In genomic region chr2:127701193-127701650, GRCh38 we compare ENCODE assay signal across 8 cellular contexts. TPM values are rescaled to one million over a fixed set of nuclear protein-coding genes. Genes with fewer than 3 reads are reported as not detected.
DNase-seq lines count a peak whose midpoint lies in the region; ATAC-seq and TF ChIP-seq lines count a peak whose summit lies in the region.

Gene SFT2D3, plus strand, starts transcription at chr2:127701497. Its CDS starts 32 bp downstream, at chr2:127701529.

- H3K36me3 Mint-ChIP-seq in GM23338 (ENCODE audit: low read depth), result peaks cover 16% of the 10 kb centered on the region
- peaks cover 0 to 24% (median 13%) of the 10 kb centered on the region in 5 donors for H3K36me3 Mint-ChIP-seq in naive thymus-derived CD4-positive, alpha-beta T cell
- H3K36me3 Mint-ChIP-seq in stimulated activated effector memory CD8-positive, alpha-beta T cell treated with anti-CD3 and anti-CD28 coated beads, Interleukin-12 subunit alpha, Interleukin-12 subunit beta, amount 100 ng/mL, for 72 hours, result peaks cover 55% of the 10 kb centered on the region

- TF ChIP-seq POLR2A in Peyer's patch (IDR thresholded peaks at IDR 0.05), result peak; percentile 91 to 95

- H4K20me1 ChIP-seq in GM23338 (replicated peaks; ENCODE audit: insufficient read depth) (peaks cover 14% of the 10 kb centered on the region), Karpas-422 (ENCODE audit: insufficient read depth, low read depth, low read length) (no peaks in the 10 kb centered on the region)

- H3K4me2 ChIP-seq in GM23338 (peak within 1 kb of the TSS; percentile 79), Karpas-422 (ENCODE audit: low read depth, low read length, poor library complexity, severe bottlenecking) (peak within 1 kb of the TSS; percentile 94)

- H3K9ac ChIP-seq in Karpas-422 (ENCODE audit: low read length), result peak within 1 kb of the TSS; percentile 84

- H3K4me1 Mint-ChIP-seq in GM23338, result peaks cover 21% of the 10 kb centered on the region
- H3K4me1 Mint-ChIP-seq in naive thymus-derived CD4-positive, alpha-beta T cell, result peaks cover 18 to 52% (median 46%) of the 10 kb centered on the region in 7 donors
- H3K4me1 Mint-ChIP-seq in stimulated activated effector memory CD8-positive, alpha-beta T cell treated with anti-CD3 and anti-CD28 coated beads, Interleukin-12 subunit alpha, Interleukin-12 subunit beta, amount 100 ng/mL, for 72 hours, result peaks cover 22% of the 10 kb centered on the region

- peak within 1 kb of the TSS; percentile 98 for H3K27ac Mint-ChIP-seq in GM23338
- H3K27ac Mint-ChIP-seq in naive thymus-derived CD4-positive, alpha-beta T cell, result peak within 1 kb of the TSS; percentile 96 to 99 (median 98)
- H3K27ac Mint-ChIP-seq in stimulated activated effector memory CD8-positive, alpha-beta T cell treated with anti-CD3 and anti-CD28 coated beads, Interleukin-12 subunit alpha, Interleukin-12 subunit beta, amount 100 ng/mL, for 72 hours, result peak within 1 kb of the TSS; percentile 94

- H2AFZ ChIP-seq in GM23338 (peak within 1 kb of the TSS; percentile 73; the same call in 1 of the 2 replicates), Karpas-422 (ENCODE audit: low read length) (peak within 1 kb of the TSS; percentile 39; the same call in 1 of the 2 replicates)

- H3K9me3 ChIP-seq in Karpas-422 (ENCODE audit: low read length) (no peaks in the 10 kb centered on the region), Peyer's patch (no peaks in the 10 kb centered on the region)
- H3K9me3 ChIP-seq in naive thymus-derived CD4-positive, alpha-beta T cell (ENCODE audit: control insufficient read depth in 2 of 3, low read length in 3 of 3), result no peaks in the 10 kb centered on the region

- H3K27me3 ChIP-seq in GM23338 (ENCODE audit: insufficient read depth) (no peaks in the 10 kb centered on the region), Karpas-422 (ENCODE audit: low read length) (no peaks in the 10 kb centered on the region), Peyer's patch (no peaks in the 10 kb centered on the region)
- H3K27me3 ChIP-seq in naive thymus-derived CD4-positive, alpha-beta T cell (ENCODE audit: control insufficient read depth in 2 of 2, insufficient read depth in 2 of 2, low read length in 2 of 2), result no peaks in the 10 kb centered on the region

- H3K27me3 Mint-ChIP-seq in GM23338 (ENCODE audit: insufficient read depth, low read depth, poor library complexity), result peaks cover 15% of the 10 kb centered on the region
- peaks cover 0 to under 1% (median 0%) of the 10 kb centered on the region in 5 donors for H3K27me3 Mint-ChIP-seq in naive thymus-derived CD4-positive, alpha-beta T cell

- H3K4me3 ChIP-seq in GM23338 (peak within 1 kb of the TSS; percentile 62), Karpas-422 (ENCODE audit: low read length) (peak within 1 kb of the TSS; percentile 85), Peyer's patch (peak within 1 kb of the TSS; percentile 73 to 99 (median 86))
- H3K4me3 ChIP-seq in naive thymus-derived CD4-positive, alpha-beta T cell (ENCODE audit: low read length), result peak within 1 kb of the TSS; percentile 75

- peaks cover 2% of the 10 kb centered on the region; the same call in 1 of the 3 replicates for H3K9me3 Mint-ChIP-seq in GM23338
- peaks cover 0 to 4% (median 0%) of the 10 kb centered on the region in 11 donors for H3K9me3 Mint-ChIP-seq in naive thymus-derived CD4-positive, alpha-beta T cell
- no peaks in the 10 kb centered on the region for H3K9me3 Mint-ChIP-seq in stimulated activated effector memory CD8-positive, alpha-beta T cell treated with anti-CD3 and anti-CD28 coated beads, Interleukin-12 subunit alpha, Interleukin-12 subunit beta, amount 100 ng/mL, for 72 hours

- H3K27ac ChIP-seq in GM23338 (ENCODE audit: low read depth) (peak within 1 kb of the TSS; percentile 93), Karpas-422 (ENCODE audit: low read length) (peak within 1 kb of the TSS; percentile 78), Peyer's patch (peak within 1 kb of the TSS; percentile 95 to 100 (median 98))
- H3K27ac ChIP-seq in naive thymus-derived CD4-positive, alpha-beta T cell (ENCODE audit: low read depth, low read length), result peak within 1 kb of the TSS; percentile 83

- intact Hi-C loops in naive thymus-derived CD4-positive, alpha-beta T cell (cut with micrococcal nuclease), result loop anchor here (1.0 to 10.0 kb wide), 18 partner anchors 59 to 1046 kb away; partner anchors contain the start of genes GYPC (in 2 of the 2), IWS1 (in 2 of the 2), UGGT1 (in 2 of the 2) and AMMECR1L (in 1 of the 2)

- ATAC-seq in GM23338, result peak; percentile 84
- peak; percentile 83 for ATAC-seq in naive thymus-derived CD4-positive, alpha-beta T cell
- peak; percentile 87 for ATAC-seq in stimulated activated effector memory CD8-positive, alpha-beta T cell treated with anti-CD3 and anti-CD28 coated beads, Interleukin-12 subunit alpha, Interleukin-12 subunit beta, amount 100 ng/mL, for 72 hours

- 0 out of 2 replicates have a peak, but pooled peaks cover 21% of the 10 kb centered on the region for H3F3A ChIP-seq in GM23338 (replicated peaks; ENCODE audit: low read depth)

- peaks cover 6% of the 10 kb centered on the region; the same call in 1 of the 2 replicates for H3K36me3 ChIP-seq in GM23338 (ENCODE audit: insufficient read depth)
- peaks cover 12% of the 10 kb centered on the region; the same call in 1 of the 2 replicates for H3K36me3 ChIP-seq in Karpas-422 (ENCODE audit: insufficient read depth, low read length)
- peaks cover 0 to 9% (median 0%) of the 10 kb centered on the region in 3 donors for H3K36me3 ChIP-seq in Peyer's patch
- peaks cover 0 to 7% (median 0%) of the 10 kb centered on the region in 3 experiments for H3K36me3 ChIP-seq in naive thymus-derived CD4-positive, alpha-beta T cell (ENCODE audit: control insufficient read depth in 2 of 3, insufficient read depth in 3 of 3, low read length in 3 of 3)

- DNase-seq in Daoy (ENCODE audit: low read depth) (peak; percentile 94), GM23338 (ENCODE audit: low spot score) (peak; percentile 95), Karpas-422 (peak; percentile 97), Peyer's patch (peak; percentile 90 to 96 (median 95)), activated T-helper 1 cell treated with Interleukin-2 at 50 U/mL for 16 hours (ENCODE audit: low read depth) (peak; percentile 84), fibroblast of gingiva (ENCODE audit: low read depth) (peak; percentile 89)
- peak; percentile 84 to 92 (median 89) for DNase-seq in naive thymus-derived CD4-positive, alpha-beta T cell
- peak; percentile 81 to 94 for DNase-seq in stimulated activated effector memory CD8-positive, alpha-beta T cell treated with anti-CD3 and anti-CD28 coated beads, Interleukin-12 subunit alpha, Interleukin-12 subunit beta, amount 100 ng/mL, for 72 hours (ENCODE audit: low spot score in 2 of 2)

- CTCF ChIA-PET in naive thymus-derived CD4-positive, alpha-beta T cell (lab: Charles Lee), result no interaction called here

- TF ChIP-seq CTCF in GM23338 (conservative IDR thresholded peaks at IDR 0.05; ENCODE audit: low read depth in 2 of 2) (no peak), Peyer's patch (IDR thresholded peaks at IDR 0.05) (no peak)

- H3K4me1 ChIP-seq in GM23338 (ENCODE audit: insufficient read depth) (peaks cover 22% of the 10 kb centered on the region), Karpas-422 (ENCODE audit: low read length) (peaks cover 30% of the 10 kb centered on the region), Peyer's patch (peaks cover 0 to 22% (median 11%) of the 10 kb centered on the region in 4 donors)
- peaks cover 21 to 29% of the 10 kb centered on the region in 2 donors for H3K4me1 ChIP-seq in naive thymus-derived CD4-positive, alpha-beta T cell (ENCODE audit: control insufficient read depth in 2 of 2, insufficient read depth in 2 of 2, low read length in 2 of 2)

- peak within 1 kb of the TSS; percentile 92 for H3K4me3 Mint-ChIP-seq in GM23338
- H3K4me3 Mint-ChIP-seq in naive thymus-derived CD4-positive, alpha-beta T cell, result peak within 1 kb of the TSS; percentile 88 to 96 (median 94)
- H3K4me3 Mint-ChIP-seq in stimulated activated effector memory CD8-positive, alpha-beta T cell treated with anti-CD3 and anti-CD28 coated beads, Interleukin-12 subunit alpha, Interleukin-12 subunit beta, amount 100 ng/mL, for 72 hours, result peak within 1 kb of the TSS; percentile 88

- H3K79me2 ChIP-seq in GM23338 (replicated peaks; ENCODE audit: insufficient read depth) (peaks cover 33% of the 10 kb centered on the region), Karpas-422 (ENCODE audit: low read length) (peaks cover 21% of the 10 kb centered on the region)

- no peaks in the 10 kb centered on the region for H3K9me2 ChIP-seq in GM23338 (ENCODE audit: insufficient read depth)
- no peaks in the 10 kb centered on the region for H3K9me2 ChIP-seq in Karpas-422 (replicated peaks; ENCODE audit: insufficient read depth, low read length)

- POLR2A ChIA-PET in naive thymus-derived CD4-positive, alpha-beta T cell (lab: Charles Lee), result interaction anchor here (0.6 to 3.1 kb wide), 25 partner anchors 9 to 620 kb away, joined by 3 to 17 read pairs (median 5); partner anchors contain the start of genes IWS1, SAP130, UGGT1 and WDR33

TF ChIP-seq in GM23338, 12 proteins besides CTCF, POLR2A, EP300 and RAD21:
- TF ChIP-seq NANOG (IDR thresholded peaks at IDR 0.05; ENCODE audit: borderline replicate concordance) (no peak), JUNB (IDR thresholded peaks at IDR 0.05; ENCODE audit: unreplicated experiment) (no peak), EZH2 (IDR thresholded peaks at IDR 0.05; ENCODE audit: low read depth, unreplicated experiment) (no peak), ZNF114 (CRISPR knock-in tag; IDR thresholded peaks at IDR 0.05) (no peak), POLR2AphosphoS5 (IDR thresholded peaks at IDR 0.05; ENCODE audit: low read depth) (peak; percentile 92), ZNF331 (CRISPR knock-in tag; IDR thresholded peaks at IDR 0.05; ENCODE audit: low read depth) (no peak), CREB1 (CRISPR knock-in tag; IDR thresholded peaks at IDR 0.05; ENCODE audit: low read depth) (peak; percentile 43; the same call in 1 of the 2 replicates)

RNA-seq across cellular contexts. Expression of gene SFT2D3, which starts in this region (rescaled TPM):
- total RNA-seq in Daoy (2014; rRNA removed; shearing (Covaris generic)), result 6.0 and 6.1 TPM in 2 replicates
- 13.4 and 13.7 TPM in 2 replicates for total RNA-seq in GM23338 (2014; rRNA removed; shearing (Covaris generic))
- polyA plus RNA-seq in GM23338 (2016; fragmentation: Nextera tagmentation; extraction: Ambion mirVana), result not detected in 2 replicates
- total RNA-seq in Karpas-422 (2014; rRNA removed; shearing (Covaris generic); ENCODE audit: low replicate concordance), result 3.2 and 4.0 TPM in 2 replicates
- total RNA-seq in Peyer's patch, result 10 to 100 TPM in 1 of 4 donors, 1 to 10 TPM in 3; 5.8 to 12.4 (median 8.8) TPM
- 10 to 100 TPM in 2 of 5 experiments, 1 to 10 TPM in 3; 6.0 to 17.8 (median 8.9) TPM for total RNA-seq in naive thymus-derived CD4-positive, alpha-beta T cell
- polyA plus RNA-seq in naive thymus-derived CD4-positive, alpha-beta T cell, result 1 to 10 TPM; 1.4 to 2.1 TPM

Comparison
In these comparisons a context has a peak if more than half of its experiments do, and no peak if none do; other contexts are left out.
1. Peak in every context shown above with its lines: DNase-seq, ATAC-seq, H3K4me3 ChIP-seq and H3K27ac ChIP-seq.